ENCODE assay signal across 8 cellular contexts in the genomic region with DNA sequence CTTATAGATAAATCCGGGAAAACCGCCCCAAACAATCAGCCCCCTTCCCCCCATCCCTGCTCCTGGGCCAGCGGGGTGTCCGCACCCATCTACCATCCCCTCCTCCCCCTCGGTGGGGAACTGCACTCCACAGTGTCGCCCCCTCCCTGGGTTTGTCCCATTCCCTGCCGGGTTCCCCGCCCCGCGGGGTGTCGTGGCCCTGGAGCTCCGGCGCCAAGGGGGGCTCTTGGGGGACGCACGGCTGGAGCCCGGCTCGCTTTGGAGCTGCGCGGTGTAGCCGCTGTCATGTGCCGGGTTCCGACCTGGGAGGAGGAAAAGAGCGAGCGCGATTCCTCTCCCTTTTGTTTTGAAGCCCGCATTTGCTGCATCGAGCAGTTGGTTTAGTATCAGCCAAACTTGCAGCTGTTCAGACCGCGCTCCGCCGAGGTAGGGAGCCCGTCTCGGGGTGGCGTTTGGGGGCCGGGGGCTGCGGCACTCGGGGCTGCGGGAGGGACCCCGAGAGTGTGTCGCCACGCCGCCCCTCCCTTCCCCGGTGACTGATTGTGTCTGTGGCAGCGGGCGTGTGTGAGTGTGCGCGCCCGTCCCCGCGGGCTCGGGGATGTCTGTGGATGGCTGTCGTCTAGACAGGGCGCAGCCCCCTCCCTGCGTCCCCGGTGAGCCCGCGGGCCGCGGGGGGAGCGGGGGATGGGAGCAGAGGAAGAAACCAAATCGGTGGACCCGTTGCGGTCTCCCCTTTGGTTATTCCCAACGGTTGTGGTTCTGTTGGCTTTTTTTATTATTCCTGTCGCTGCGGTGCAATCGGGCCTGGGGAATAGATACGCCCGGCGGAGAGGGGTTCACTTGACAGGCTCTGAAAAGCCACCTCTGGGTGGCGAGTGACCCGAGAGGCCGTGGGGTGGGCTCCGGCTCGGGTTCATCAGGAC. TPM values are rescaled to one million over a fixed set of nuclear protein-coding genes. Genes with fewer than 3 reads are reported as not detected.
DNase-seq lines count a peak whose midpoint lies in the region; ATAC-seq, FAIRE-seq and TF ChIP-seq lines count a peak whose summit lies in the region.

No MANE protein-coding gene starts in this region.

- H4K20me1 ChIP-seq in GM23248 (ENCODE audit: insufficient read depth) (peaks cover 4% of the 10 kb centered on the region), PC-3 (ENCODE audit: low read length) (no peaks in the 10 kb centered on the region), neural cell (ENCODE audit: insufficient read depth) (peaks cover 15% of the 10 kb centered on the region)

- H3K9me2 ChIP-seq in GM23248 (ENCODE audit: insufficient read depth) (no peaks in the 10 kb centered on the region), PC-3 (replicated peaks; ENCODE audit: low read length) (no peaks in the 10 kb centered on the region), neural cell (ENCODE audit: insufficient read depth, low read length) (no peaks in the 10 kb centered on the region)

- H3K27ac ChIP-seq in ACC112 (ENCODE audit: low read depth, low read length) (peak overlapping the region; percentile 45), GM23248 (peak overlapping the region; percentile 92), PC-3 (ENCODE audit: low read length) (no peak overlapping the region), neural cell (ENCODE audit: low read length) (peak overlapping the region; percentile 99), urinary bladder (ENCODE audit: low read depth) (peak overlapping the region; percentile 73)

- ATAC-seq in PC-3 = peak; percentile 25

- in situ Hi-C loops in GM23248 (cut with MboI) = no loop called here

- no peak for FAIRE-seq in frontal cortex (lab: Jason Lieb, UNC)

- intact Hi-C loops in PC-3 (cut with micrococcal nuclease) = loop anchor here (2.0 to 10.0 kb wide), 2 partner anchors 65 to 91 kb away; no protein-coding TSS in a partner anchor

- H3F3A ChIP-seq in GM23248 (ENCODE audit: insufficient read depth) (peaks cover 21% of the 10 kb centered on the region), PC-3 (ENCODE audit: low read length, unreplicated experiment) (no peaks in the 10 kb centered on the region), neural cell (ENCODE audit: insufficient read depth, low read length, poor library complexity, severe bottlenecking) (no peaks in the 10 kb centered on the region)

- DNase-seq in GM23248 (peak; percentile 84), PC-3 (peak; percentile 19), frontal cortex (ENCODE audit: low spot score in 2 of 2) (peak; percentile 39 to 59), SHP77 treated with DMSO at 0.1 percent for 48 hours (lab: John Stamatoyannopoulos, UW) (no peak)
- DNase-seq in activated naive CD4-positive, alpha-beta T cell treated with anti-CD3 and anti-CD28 coated beads, Interleukin-2, amount 50 U/mL, for 16 hours = peak; percentile 32

- H3K4me2 ChIP-seq in GM23248 (ENCODE audit: unreplicated experiment) (peak overlapping the region; percentile 79), PC-3 (ENCODE audit: low read length) (peak overlapping the region; percentile 87), neural cell (ENCODE audit: low read length) (peak overlapping the region; percentile 8)

- no peaks in the 10 kb centered on the region; the same call in 1 of the 2 replicates for H3K36me3 ChIP-seq in ACC112 (ENCODE audit: insufficient read depth, low read length)
- H3K36me3 ChIP-seq in GM23248 (ENCODE audit: low read depth) = 0 out of 2 replicates have a peak, but pooled peaks cover 3% of the 10 kb centered on the region
- no peaks in the 10 kb centered on the region for H3K36me3 ChIP-seq in PC-3 (ENCODE audit: low read depth, low read length)
- no peaks in the 10 kb centered on the region for H3K36me3 ChIP-seq in neural cell (ENCODE audit: insufficient read depth, low read length)
- H3K36me3 ChIP-seq in urinary bladder (ENCODE audit: insufficient read depth) = no peaks in the 10 kb centered on the region

- no peaks in the 10 kb centered on the region for H3K9me3 ChIP-seq in GM23248 (ENCODE audit: low read depth)
- H3K9me3 ChIP-seq in PC-3 (ENCODE audit: low read length) = no peaks in the 10 kb centered on the region
- H3K9me3 ChIP-seq in neural cell (ENCODE audit: low read length) = no peaks in the 10 kb centered on the region

- peaks cover 41% of the 10 kb centered on the region for H3K79me2 ChIP-seq in ACC112 (ENCODE audit: control insufficient read depth, insufficient read depth, low read length, unreplicated experiment)
- peaks cover 43% of the 10 kb centered on the region for H3K79me2 ChIP-seq in GM23248 (ENCODE audit: insufficient read depth)
- peaks cover 4% of the 10 kb centered on the region; the same call in 1 of the 2 replicates for H3K79me2 ChIP-seq in PC-3 (ENCODE audit: low read length)
- peaks cover 42% of the 10 kb centered on the region for H3K79me2 ChIP-seq in neural cell (replicated peaks; ENCODE audit: insufficient read depth, low read length)

- 1% methylated on average over 55 to 74 of the region's 75 CpGs for WGBS in GM23248 (ENCODE audit: low coverage in 1 of 2, low lambda C conversion rate in 2 of 2, missing lambda C conversion rate in 2 of 2), 2 experiments
- WGBS in urinary bladder = under 1% methylated on average over 75 of the region's 75 CpGs

- H3K4me3 ChIP-seq in ACC112 (ENCODE audit: low read depth, low read length) (peak overlapping the region; percentile 95), GM23248 (peak overlapping the region; percentile 99), PC-3 (ENCODE audit: low read length) (peak overlapping the region; percentile 76), neural cell (ENCODE audit: low read length) (peak overlapping the region; percentile 99), urinary bladder (ENCODE audit: low read depth, low read length) (peak overlapping the region; percentile 82)

- H3K9ac ChIP-seq in GM23248 (peak overlapping the region; percentile 98), PC-3 (ENCODE audit: low read length) (peak overlapping the region; percentile 37), neural cell (ENCODE audit: low read length) (peak overlapping the region; percentile 98)

- CTCF ChIA-PET in PC-3 (lab: Charles Lee) = no interaction called here

- peaks cover 36% of the 10 kb centered on the region for H3K4me1 ChIP-seq in ACC112 (ENCODE audit: control insufficient read depth, insufficient read depth, low read length, unreplicated experiment)
- peaks cover 37% of the 10 kb centered on the region for H3K4me1 ChIP-seq in GM23248 (ENCODE audit: insufficient read depth)
- peaks cover 23% of the 10 kb centered on the region; the same call in 1 of the 2 replicates for H3K4me1 ChIP-seq in PC-3 (ENCODE audit: insufficient read depth, low read length)
- H3K4me1 ChIP-seq in urinary bladder (ENCODE audit: insufficient read depth) = no peaks in the 10 kb centered on the region

- H2AFZ ChIP-seq in ACC112 (ENCODE audit: low read length, unreplicated experiment) (peak overlapping the region; percentile 11), GM23248 (peak overlapping the region; percentile 62), PC-3 (ENCODE audit: low read length) (peak overlapping the region; percentile 77), neural cell (ENCODE audit: low read depth, low read length) (peak overlapping the region; percentile 49)

- POLR2A ChIA-PET in PC-3 (lab: Charles Lee; ENCODE audit: unreplicated experiment) = no interaction called here

- peak; percentile 30 for TF ChIP-seq EP300 in neural cell (conservative IDR thresholded peaks at IDR 0.05; ENCODE audit: poor library complexity, severe bottlenecking)

- peak; percentile 44 for TF ChIP-seq RAD21 in neural cell (conservative IDR thresholded peaks at IDR 0.05)

- H3K27me3 ChIP-seq in ACC112 (ENCODE audit: insufficient read depth, low read length) (no peaks in the 10 kb centered on the region), GM23248 (replicated peaks; ENCODE audit: insufficient read depth) (no peaks in the 10 kb centered on the region), PC-3 (ENCODE audit: low read length) (no peaks in the 10 kb centered on the region), neural cell (ENCODE audit: insufficient read depth, low read depth, low read length) (no peaks in the 10 kb centered on the region)

- no TSS peak for BruUV-seq in PC-3 (replicated peaks; lab: Mats Ljungman, UMichigan)

- TF ChIP-seq CTCF in PC-3 (conservative IDR thresholded peaks at IDR 0.05; ENCODE audit: low read depth, low read length) (no peak), neural cell (IDR thresholded peaks at IDR 0.05; ENCODE audit: poor library complexity, severe bottlenecking) (no peak)

TF ChIP-seq in neural cell, 6 proteins besides CTCF, POLR2A, EP300 and RAD21 (continues in another document):
- TF ChIP-seq EZH2 (IDR thresholded peaks at IDR 0.05; ENCODE audit: borderline replicate concordance, insufficient read depth, low read length, poor library complexity, severe bottlenecking) (no peak), POLR2AphosphoS5 (IDR thresholded peaks at IDR 0.05) (peak; percentile 57), REST (IDR thresholded peaks at IDR 0.05; ENCODE audit: borderline replicate concordance) (peak; percentile 57)

RNA-seq across cellular contexts. Expression of gene CTIF, which starts 0.8 kb away (rescaled TPM):
- total RNA-seq in GM23248 (2014; rRNA removed; shearing (Covaris generic)) = 46.8 and 49.2 TPM in 2 replicates
- polyA plus RNA-seq in GM23248 (2016; fragmentation: Nextera tagmentation; extraction: Ambion mirVana) (19.6 and 21.5 TPM in 2 replicates), neural cell (50.2 and 97.9 TPM in 2 replicates), urinary bladder (50.3 TPM)
- total RNA-seq in PC-3 (2014; rRNA removed) (5.8 and 6.8 TPM in 2 replicates), frontal cortex (42.0 TPM), urinary bladder (26.6 TPM)
- 115 and 121 TPM in 2 replicates for polyA minus RNA-seq in neural cell

Comparison
In these comparisons a context has a peak if more than half of its experiments do, and no peak if none do; other contexts are left out.
1. H2AFZ ChIP-seq: peak in every context shown above with its lines; median percentile 77 in PC-3; 62 in GM23248; 49 in neural cell; 11 in ACC112.
2. H3K4me2 ChIP-seq: peak in every context shown above with its lines; median percentile 87 in PC-3; 79 in GM23248; 8 in neural cell.
3. H3K9ac ChIP-seq: peak in every context shown above with its lines; median percentile 98 in GM23248; 98 in neural cell; 37 in PC-3.